ENCODE assay signal across 18 cellular contexts in the genomic region with DNA sequence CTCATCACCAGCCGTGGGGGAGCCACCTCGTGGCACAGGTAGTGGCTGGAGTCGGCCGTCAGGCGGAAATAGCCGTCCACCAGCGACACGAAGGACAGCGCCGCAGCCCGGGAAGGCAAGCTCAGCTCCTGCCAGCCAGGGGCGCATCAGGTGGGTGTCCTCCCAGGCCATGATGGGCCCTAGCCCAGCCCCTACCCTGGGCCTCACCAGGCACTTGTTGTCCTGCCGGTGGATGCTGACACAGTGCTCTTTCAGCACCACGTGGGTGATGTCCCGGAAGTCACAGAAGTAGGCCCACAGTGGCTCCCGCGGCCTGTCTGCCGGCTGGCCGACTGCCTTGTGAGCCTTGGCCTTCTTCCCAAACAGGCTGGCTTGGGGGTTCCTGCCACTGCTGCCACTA.
"Had no signal": no experiment of that assay in that cellular context is flagged by ENCODE, and none has a peak within 500 bp of the region (broad histone marks: within the 10 kb centered on the region; RNA-seq: fewer than 3 reads in every experiment).

No MANE protein-coding gene starts in this region.

- H3K4me3 Mint-ChIP-seq: activated CD4-positive, alpha-beta T cell treated with anti-CD3 and anti-CD28 coated beads, Interleukin-2, amount 10 ng/mL, durations not matched to agents 24 days and 14 days; activated CD8-positive, alpha-beta T cell treated with anti-CD3 and anti-CD28 coated beads for 36 hours; activated naive CD4-positive, alpha-beta T cell treated with anti-CD3 and anti-CD28 coated beads, Interleukin-2, amount 10 ng/mL, durations not matched to agents 7 days and 5 days; activated naive CD8-positive, alpha-beta T cell treated with anti-CD3 and anti-CD28 coated beads, Interleukin-2, amount 50 U/mL, for 24 hours; activated T-cell treated with anti-CD3 and anti-CD28 coated beads, Interleukin-2, amount 50 U/mL, for 24 hours; neural progenitor cell had no signal

- H3K4me1 Mint-ChIP-seq: neural progenitor cell had no signal

- ATAC-seq: gastroesophageal sphincter, left colon had no signal

- H3K27ac Mint-ChIP-seq: activated CD4-positive, alpha-beta T cell treated with anti-CD3 and anti-CD28 coated beads, Interleukin-2, amount 10 ng/mL, durations not matched to agents 24 days and 14 days; activated CD8-positive, alpha-beta T cell treated with anti-CD3 and anti-CD28 coated beads for 36 hours; activated naive CD4-positive, alpha-beta T cell treated with anti-CD3 and anti-CD28 coated beads, Interleukin-2, amount 10 ng/mL, durations not matched to agents 7 days and 5 days; activated naive CD8-positive, alpha-beta T cell treated with anti-CD3 and anti-CD28 coated beads, Interleukin-2, amount 50 U/mL, for 24 hours; activated T-cell treated with anti-CD3 and anti-CD28 coated beads, Interleukin-2, amount 50 U/mL, for 24 hours; neural progenitor cell had no signal

- H3K27me3 Mint-ChIP-seq: activated CD4-positive, alpha-beta T cell treated with anti-CD3 and anti-CD28 coated beads, Interleukin-2, amount 10 ng/mL, durations not matched to agents 24 days and 14 days; activated CD8-positive, alpha-beta T cell treated with anti-CD3 and anti-CD28 coated beads for 36 hours; activated naive CD4-positive, alpha-beta T cell treated with anti-CD3 and anti-CD28 coated beads, Interleukin-2, amount 10 ng/mL, durations not matched to agents 7 days and 5 days; activated naive CD8-positive, alpha-beta T cell treated with anti-CD3 and anti-CD28 coated beads, Interleukin-2, amount 50 U/mL, for 24 hours; activated T-cell treated with anti-CD3 and anti-CD28 coated beads, Interleukin-2, amount 50 U/mL, for 24 hours had no signal

- H3K9me3 Mint-ChIP-seq: activated CD4-positive, alpha-beta T cell treated with anti-CD3 and anti-CD28 coated beads, Interleukin-2, amount 10 ng/mL, durations not matched to agents 24 days and 14 days; activated CD8-positive, alpha-beta T cell treated with anti-CD3 and anti-CD28 coated beads for 36 hours; activated naive CD4-positive, alpha-beta T cell treated with anti-CD3 and anti-CD28 coated beads, Interleukin-2, amount 10 ng/mL, durations not matched to agents 7 days and 5 days; activated naive CD8-positive, alpha-beta T cell treated with anti-CD3 and anti-CD28 coated beads, Interleukin-2, amount 50 U/mL, for 24 hours; activated T-cell treated with anti-CD3 and anti-CD28 coated beads, Interleukin-2, amount 50 U/mL, for 24 hours; neural progenitor cell had no signal

- DNase-seq: activated CD4-positive, alpha-beta T cell treated with anti-CD3 and anti-CD28 coated beads, Interleukin-2, amount 10 ng/mL, durations not matched to agents 24 days and 14 days; activated CD4-positive, CD25-positive, alpha-beta regulatory T cell; activated CD8-positive, alpha-beta T cell treated with anti-CD3 and anti-CD28 coated beads for 36 hours; activated naive CD4-positive, alpha-beta T cell treated with anti-CD3 and anti-CD28 coated beads, Interleukin-2, amount 10 ng/mL, durations not matched to agents 7 days and 5 days; activated naive CD8-positive, alpha-beta T cell treated with anti-CD3 and anti-CD28 coated beads, Interleukin-2, amount 50 U/mL, for 24 hours; activated T-cell treated with anti-CD3 and anti-CD28 coated beads, Interleukin-2, amount 50 U/mL, for 24 hours; cerebellar nuclear complex; effector memory CD4-positive, alpha-beta T cell; left colon; retina; stimulated activated CD4-positive, alpha-beta T cell treated with anti-CD3 and anti-CD28 coated beads, Interleukin-12 subunit alpha, Interleukin-12 subunit beta, amount 100 ng/mL, for 4 hours; stimulated activated CD4-positive, alpha-beta T cell treated with anti-CD3 and anti-CD28 coated beads, Interleukin-1b, Interleukin-23, amount 100 ng/mL, for 48 hours; stimulated activated CD8-positive, alpha-beta memory T cell treated with anti-CD3 and anti-CD28 coated beads, Interleukin-4, amount 100 ng/mL, for 48 hours; stimulated activated naive CD4-positive, alpha-beta T cell treated with Interleukin-2 at 50 U/mL for 16 hours; T1000; transverse colon had no signal
